In the genomic region with DNA sequence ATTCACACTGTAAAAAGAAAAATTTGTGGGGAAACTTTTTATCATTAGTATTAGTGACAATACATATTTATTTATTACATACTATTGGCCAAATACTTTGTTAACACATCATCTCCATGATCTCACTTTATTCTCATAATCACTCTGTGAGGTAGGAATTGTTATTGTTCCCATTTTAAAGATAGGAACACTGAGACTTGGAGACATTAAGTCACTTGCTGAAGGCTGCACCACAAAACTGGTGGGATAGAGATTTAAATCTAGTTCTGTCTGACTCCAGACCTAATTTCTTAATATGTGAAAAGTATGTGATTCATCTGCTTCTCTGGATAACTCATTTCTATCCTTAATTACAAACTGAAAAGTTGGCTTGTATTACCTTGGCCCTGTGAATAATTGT, we compare ENCODE assay signal across 35 cellular contexts. TPM values are rescaled to one million over a fixed set of nuclear protein-coding genes. Genes with fewer than 3 reads are reported as not detected.
"Had no signal": no experiment of that assay in that cellular context is flagged by ENCODE, and none has a peak within 500 bp of the region (broad histone marks: within the 10 kb centered on the region; RNA-seq: fewer than 3 reads in every experiment).

No MANE protein-coding gene starts in this region.

- H3K4me1 ChIP-seq: breast epithelium had no signal

- H3K27ac ChIP-seq: adrenal gland, body of pancreas, brain microvascular endothelial cell, breast epithelium, VCaP had no signal

- H3K9me3 ChIP-seq: adrenal gland, body of pancreas, breast epithelium had no signal

- FAIRE-seq: astrocyte, TTC549 had no signal

- ATAC-seq: activated CD8-positive, alpha-beta T cell treated with anti-CD3 and anti-CD28 coated beads for 36 hours; activated naive CD4-positive, alpha-beta T cell treated with anti-CD3 and anti-CD28 coated beads, Interleukin-2, amount 50 U/mL, for 72 hours; activated T-cell treated with anti-CD3 and anti-CD28 coated beads, Interleukin-2, amount 50 U/mL, for 4 hours; activated T-cell treated with anti-CD3 and anti-CD28 coated beads, Interleukin-2, amount 50 U/mL, for 72 hours; activated T-helper 17 cell treated with anti-CD3 and anti-CD28 coated beads, Interleukin-2, amount 50 U/mL, for 72 hours; body of pancreas had no signal

- H3K4me3 ChIP-seq: adrenal gland, body of pancreas, breast epithelium had no signal

- DNase-seq: activated B cell treated with CpG ODN at 0.5 μM for 24 hours; activated CD4-positive, alpha-beta memory T cell treated with anti-CD3 and anti-CD28 coated beads for 36 hours; activated CD4-positive, alpha-beta T cell treated with anti-CD3 and anti-CD28 coated beads for 4 hours; activated CD4-positive, alpha-beta T cell treated with anti-CD3 and anti-CD28 coated beads, Interleukin-2, amount 10 ng/mL, durations not matched to agents 24 days and 14 days; activated CD4-positive, alpha-beta T cell treated with anti-CD3 and anti-CD28 coated beads, Interleukin-2, amount 50 U/mL, for 1 hour; activated CD4-positive, alpha-beta T cell treated with anti-CD3 and anti-CD28 coated beads, Interleukin-2, amount 50 U/mL, for 4 hours; activated CD4-positive, CD25-positive, alpha-beta regulatory T cell treated with anti-CD3 and anti-CD28 coated beads, Interleukin-2, amount 50 U/mL, for 72 hours; activated CD8-positive, alpha-beta memory T cell treated with anti-CD3 and anti-CD28 coated beads, Interleukin-2, amount 50 U/mL, for 4 hours; activated CD8-positive, alpha-beta T cell treated with anti-CD3 and anti-CD28 coated beads for 36 hours; activated effector memory CD4-positive, alpha-beta T cell treated with anti-CD3 and anti-CD28 coated beads, Interleukin-2, amount 50 U/mL, for 16 hours; activated gamma-delta T cell treated with Interleukin-2 at 50 U/mL for 16 hours; activated naive CD4-positive, alpha-beta T cell; activated naive CD4-positive, alpha-beta T cell treated with anti-CD3 and anti-CD28 coated beads for 36 hours; activated naive CD4-positive, alpha-beta T cell treated with anti-CD3 and anti-CD28 coated beads, Interleukin-2, amount 50 U/mL, for 16 hours; activated naive CD8-positive, alpha-beta T cell treated with anti-CD3 and anti-CD28 coated beads for 36 hours; activated T-cell treated with anti-CD3 and anti-CD28 coated beads for 4 hours; activated T-cell treated with anti-CD3 and anti-CD28 coated beads, Interleukin-2, amount 50 U/mL, for 1 hour; activated T-cell treated with anti-CD3 and anti-CD28 coated beads, Interleukin-2, amount 50 U/mL, for 4 hours; activated T-cell treated with anti-CD3 and anti-CD28 coated beads, Interleukin-2, amount 50 U/mL, for 72 hours; adrenal gland; amniotic stem cell; aorta; body of pancreas; brain microvascular endothelial cell; central memory CD4-positive, alpha-beta T cell; T-helper 1 cell; T-helper 2 cell; T-helper 9 cell had no signal

- H3K27me3 ChIP-seq: adrenal gland, body of pancreas, brain microvascular endothelial cell, breast epithelium had no signal

- H3K36me3 ChIP-seq: breast epithelium had no signal

RNA-seq across cellular contexts. Expression of gene PPP1R3C, which starts 8.2 kb away (rescaled TPM):
- total RNA-seq: activated B cell treated with CpG ODN at 0.5 μM for 24 hours; activated T-helper 1 cell treated with anti-CD3 and anti-CD28 coated beads, Interleukin-12 subunit alpha, Interleukin-12 subunit beta, Interleukin-2, Interleukin-4 antibody, amounts not matched to agents 30 ng/mL and 10 ng/mL and 1 ng/mL, durations not matched to agents 14 hours and 24 hours and 36 hours had no signal
